ENCODE assay signal across 20 cellular contexts in the genomic region with DNA sequence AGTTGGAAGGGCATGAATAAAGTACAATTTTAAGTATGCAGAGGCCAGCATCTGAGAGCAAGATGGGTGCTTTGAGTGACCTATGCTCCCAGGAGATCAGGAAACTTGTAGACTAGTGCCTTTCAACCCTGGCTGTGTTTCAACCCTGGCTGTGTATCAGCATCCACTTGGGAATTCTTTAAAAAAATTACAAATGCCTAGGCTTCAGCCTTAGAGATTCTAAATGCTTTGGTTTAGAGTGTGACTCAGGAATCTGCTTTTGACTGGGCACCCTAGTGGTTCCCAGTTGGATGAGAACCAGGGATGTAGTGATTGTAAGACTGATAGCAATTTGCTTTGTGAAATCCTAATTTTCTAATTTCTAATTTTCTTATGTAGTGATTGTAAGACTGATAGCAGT.
DNase-seq lines count a peak whose midpoint lies in the region; ATAC-seq and TF ChIP-seq lines count a peak whose summit lies in the region.
"Had no signal": no experiment of that assay in that cellular context is flagged by ENCODE, and none has a peak within 500 bp of the region (broad histone marks: within the 10 kb centered on the region; RNA-seq: fewer than 3 reads in every experiment).

No MANE protein-coding gene starts in this region.

- H3K4me2 ChIP-seq in IMR-90 (ENCODE audit: low read depth, low read length), result no peak overlapping the region
- H3K4me2 ChIP-seq in osteoblast (ENCODE audit: insufficient read depth, low read length), result no peak overlapping the region
- H3K4me2 ChIP-seq: BLaER1 had no signal

- TF ChIP-seq RAD21 in IMR-90 (IDR thresholded peaks at IDR 0.05; ENCODE audit: low read length), result no peak

- no peak overlapping the region for H3K4ac ChIP-seq in IMR-90 (ENCODE audit: low read depth, low read length)

- no peak overlapping the region for H2BK120ac ChIP-seq in IMR-90 (ENCODE audit: low read depth, low read length)

- H4K8ac ChIP-seq in IMR-90 (ENCODE audit: low read depth in 2 of 2, low read length in 2 of 2), result no peak overlapping the region

- H3K56ac ChIP-seq in IMR-90 (ENCODE audit: extremely low read depth, insufficient read depth, low read length), result no peak overlapping the region

- H3K9ac ChIP-seq in IMR-90 (ENCODE audit: low read depth, low read length), result no peak overlapping the region
- H3K9ac ChIP-seq: BLaER1 had no signal

- no peak overlapping the region for H3K4me3 ChIP-seq in A673 (ENCODE audit: low read depth, low read length, poor library complexity, severe bottlenecking)
- no peak overlapping the region for H3K4me3 ChIP-seq in IMR-90 (ENCODE audit: insufficient read depth, low read depth, low read length)
- no peak overlapping the region for H3K4me3 ChIP-seq in cardiac fibroblast (replicated peaks in 1 of 2; ENCODE audit: low read depth in 2 of 2, low read length in 2 of 2)
- H3K4me3 ChIP-seq in osteoblast (ENCODE audit: insufficient read depth, low read length), result no peak overlapping the region
- no peak overlapping the region for H3K4me3 ChIP-seq in brain microvascular endothelial cell (ENCODE audit: low read depth, low read length)
- H3K4me3 ChIP-seq: BLaER1 had no signal

- no peak overlapping the region for H3K14ac ChIP-seq in IMR-90 (replicated peaks; ENCODE audit: low read depth, low read length)

- H3K9me1 ChIP-seq in IMR-90 (ENCODE audit: insufficient read depth, low read length), result peaks cover 4% of the 10 kb centered on the region; the same call in 1 of the 2 replicates

- H4K20me1 ChIP-seq in IMR-90 (ENCODE audit: insufficient read depth, low read length) (no peaks in the 10 kb centered on the region), osteoblast (ENCODE audit: insufficient read depth, low read length) (peaks cover 3% of the 10 kb centered on the region)

- H2BK15ac ChIP-seq in IMR-90 (ENCODE audit: low read depth, low read length), result no peak overlapping the region

- H3K79me2 ChIP-seq in osteoblast (ENCODE audit: insufficient read depth, low read length), result no peaks in the 10 kb centered on the region

- H3K9me3 ChIP-seq in A673 (ENCODE audit: low read depth, low read length, poor library complexity, severe bottlenecking) (no peaks in the 10 kb centered on the region), IMR-90 (ENCODE audit: control insufficient read depth, insufficient read depth, low read length) (peaks cover 4% of the 10 kb centered on the region; the same call in 1 of the 2 replicates), osteoblast (ENCODE audit: low read depth, low read length) (peaks cover 3% of the 10 kb centered on the region)

- intact Hi-C loops in A673 (cut with micrococcal nuclease; ENCODE audit: unreplicated experiment) (no loop called here), IMR-90 (cut with micrococcal nuclease) (no loop called here)

- no peak overlapping the region for H3K23ac ChIP-seq in IMR-90 (ENCODE audit: low read depth, low read length)

- H2AFZ ChIP-seq in IMR-90 (replicated peaks; ENCODE audit: low read length, poor library complexity) (no peak overlapping the region), osteoblast (ENCODE audit: low read length) (no peak overlapping the region)

- in situ Hi-C loops in IMR-90 (cut with MboI; ENCODE audit: low sequenced_read_pairs), result no loop called here
- in situ Hi-C loops in brain microvascular endothelial cell (cut with HindIII; ENCODE audit: low pct_ligation_motif_present, low sequenced_read_pairs), result no loop called here

- DNase-seq in A673 (ENCODE audit: low spot score), result peak; percentile 23
- no peak for DNase-seq in IMR-90
- DNase-seq in cardiac fibroblast (ENCODE audit: low read depth in 2 of 2), result peak; percentile 33 to 37
- DNase-seq in osteoblast (ENCODE audit: insufficient read length, low spot score, missing footprints), result peak; percentile 76
- DNase-seq in HCEC 1CT, result no peak
- no peak for DNase-seq in brain microvascular endothelial cell
- DNase-seq in NCI-H774 (lab: John Stamatoyannopoulos, UW), result no peak
- DNase-seq in activated effector memory CD4-positive, alpha-beta T cell treated with Interleukin-2 at 50 U/mL for 16 hours, result no peak
- DNase-seq: 8988T; CD4-positive, alpha-beta memory T cell; DMS153; GF-D8; GOT3; Karpas-422; MM.1S; NCI-H1105; NCI-H2081; NCI-H446 had no signal

- no peak overlapping the region for H2BK5ac ChIP-seq in IMR-90 (ENCODE audit: low read depth, low read length, poor library complexity, severe bottlenecking)

- no peak overlapping the region for H3K18ac ChIP-seq in IMR-90 (ENCODE audit: low read depth, low read length)

- dilution Hi-C loops in IMR-90 (cut with HindIII; ENCODE audit: low sequenced_read_pairs, unreplicated experiment), result no loop called here

- H4K91ac ChIP-seq in IMR-90 (ENCODE audit: insufficient read depth, low read depth, low read length), result no peak overlapping the region

- no peak overlapping the region for H2AK9ac ChIP-seq in IMR-90 (replicated peaks; ENCODE audit: low read depth, low read length, poor library complexity)

- no peak overlapping the region for H2BK20ac ChIP-seq in IMR-90 (ENCODE audit: low read depth, low read length)

- peak; percentile 35; the same call in 1 of the 2 replicates for ATAC-seq in IMR-90 (ENCODE audit: low read depth)
- ATAC-seq: Panc1 had no signal

- BruUV-seq in A673 (replicated peaks; lab: Mats Ljungman, UMichigan) (no TSS peak), IMR-90 (replicated peaks; lab: Mats Ljungman, UMichigan) (no TSS peak)

- H3K27ac ChIP-seq in A673 (ENCODE audit: low read depth, low read length, poor library complexity, severe bottlenecking) (no peak overlapping the region), IMR-90 (ENCODE audit: insufficient read depth, low read length) (no peak overlapping the region), osteoblast (ENCODE audit: low read depth, low read length) (no peak overlapping the region), brain microvascular endothelial cell (no peak overlapping the region)
- H3K27ac ChIP-seq: BLaER1 had no signal

- CTCF ChIA-PET in A673 (lab: Charles Lee), result no interaction called here
- CTCF ChIA-PET in IMR-90 (lab: Yijun Ruan, JAX), result no interaction called here

- no peaks in the 10 kb centered on the region for H3K36me3 ChIP-seq in A673 (ENCODE audit: insufficient read depth, low read length, poor library complexity, severe bottlenecking)
- no peaks in the 10 kb centered on the region for H3K36me3 ChIP-seq in IMR-90 (ENCODE audit: control insufficient read depth, insufficient read depth, low read length)
- H3K36me3 ChIP-seq in osteoblast (ENCODE audit: insufficient read depth, low read length), result no peaks in the 10 kb centered on the region
- H3K36me3 ChIP-seq in brain microvascular endothelial cell (replicated peaks), result no peaks in the 10 kb centered on the region
- H3K36me3 ChIP-seq: BLaER1 had no signal

- H3K79me1 ChIP-seq in IMR-90 (ENCODE audit: low read depth in 1 of 2, low read length in 2 of 2), result no peaks in the 10 kb centered on the region

- no peak for TF ChIP-seq CTCF in A673 (conservative IDR thresholded peaks at IDR 0.05; ENCODE audit: low read depth, low read length)
- TF ChIP-seq CTCF in IMR-90 (conservative IDR thresholded peaks at IDR 0.05; ENCODE audit: low read depth, low read length), result no peak
- no peak for TF ChIP-seq CTCF in cardiac fibroblast (IDR thresholded peaks at IDR 0.05; ENCODE audit: low read depth, low read length)
- TF ChIP-seq CTCF in osteoblast (IDR thresholded peaks at IDR 0.05; ENCODE audit: extremely low read depth, low read depth, low read length), result no peak
- TF ChIP-seq CTCF in brain microvascular endothelial cell (IDR thresholded peaks at IDR 0.05; ENCODE audit: low read depth, low read length, missing control alignments), result no peak

- no peak overlapping the region for H4K5ac ChIP-seq in IMR-90 (ENCODE audit: low read depth, low read length)

- no peaks in the 10 kb centered on the region for H3K27me3 ChIP-seq in A673 (replicated peaks; ENCODE audit: insufficient read depth, low read depth, low read length, poor library complexity)
- no peaks in the 10 kb centered on the region for H3K27me3 ChIP-seq in IMR-90 (ENCODE audit: control insufficient read depth, insufficient read depth, low read length)
- H3K27me3 ChIP-seq in osteoblast (ENCODE audit: insufficient read depth, low read length), result no peaks in the 10 kb centered on the region
- H3K27me3 ChIP-seq in brain microvascular endothelial cell (replicated peaks), result no peaks in the 10 kb centered on the region

- no peak for TF ChIP-seq POLR2A in IMR-90 (IDR thresholded peaks at IDR 0.05; ENCODE audit: low read depth, low read length)

- H3K4me1 ChIP-seq in A673 (ENCODE audit: insufficient read depth, low read length, poor library complexity, severe bottlenecking) (no peaks in the 10 kb centered on the region), IMR-90 (ENCODE audit: control insufficient read depth, insufficient read depth, low read length) (0 out of 2 replicates have a peak, but pooled peaks cover 2% of the 10 kb centered on the region), osteoblast (ENCODE audit: insufficient read depth, low read length) (peaks cover 4% of the 10 kb centered on the region)
- H3K4me1 ChIP-seq: BLaER1 had no signal

- POLR2A ChIA-PET in A673 (lab: Charles Lee; ENCODE audit: low non-redundant PET), result no interaction called here
- POLR2A ChIA-PET in IMR-90 (lab: Charles Lee; ENCODE audit: unreplicated experiment), result interaction anchor here (0.6 kb wide), 1 partner anchor 30 kb away, joined by 4 read pairs; no protein-coding TSS in a partner anchor

- no peak overlapping the region for H2AK5ac ChIP-seq in IMR-90 (ENCODE audit: low read depth, low read length)

TF ChIP-seq in IMR-90, 13 proteins besides CTCF, POLR2A, EP300 and RAD21 (continues in another document):
- TF ChIP-seq CHD1 (IDR thresholded peaks at IDR 0.05; ENCODE audit: low read depth, low read length), result no peak
- no peak for TF ChIP-seq FOS (IDR thresholded peaks at IDR 0.05; ENCODE audit: low read depth, low read length)
- TF ChIP-seq SMC3 (IDR thresholded peaks at IDR 0.05; ENCODE audit: low read depth, low read length), result no peak
- TF ChIP-seq MAFK (IDR thresholded peaks at IDR 0.05; ENCODE audit: low read depth, low read length), result no peak
- no peak for TF ChIP-seq BHLHE40 (IDR thresholded peaks at IDR 0.05; ENCODE audit: low read depth, low read length)
- TF ChIP-seq MAZ (IDR thresholded peaks at IDR 0.05; ENCODE audit: borderline replicate concordance, low read depth, low read length), result no peak
- TF ChIP-seq RFX5 (IDR thresholded peaks at IDR 0.05; ENCODE audit: low read depth, low read length), result no peak
- no peak for TF ChIP-seq NFE2L2 (IDR thresholded peaks at IDR 0.05; ENCODE audit: low read depth, low read length)
- TF ChIP-seq, protein P1, sequence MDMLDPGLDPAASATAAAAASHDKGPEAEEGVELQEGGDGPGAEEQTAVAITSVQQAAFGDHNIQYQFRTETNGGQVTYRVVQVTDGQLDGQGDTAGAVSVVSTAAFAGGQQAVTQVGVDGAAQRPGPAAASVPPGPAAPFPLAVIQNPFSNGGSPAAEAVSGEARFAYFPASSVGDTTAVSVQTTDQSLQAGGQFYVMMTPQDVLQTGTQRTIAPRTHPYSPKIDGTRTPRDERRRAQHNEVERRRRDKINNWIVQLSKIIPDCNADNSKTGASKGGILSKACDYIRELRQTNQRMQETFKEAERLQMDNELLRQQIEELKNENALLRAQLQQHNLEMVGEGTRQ (IDR thresholded peaks at IDR 0.05; ENCODE audit: low read depth, low read length), result no peak
- no peak for TF ChIP-seq MXI1 (IDR thresholded peaks at IDR 0.05; ENCODE audit: borderline replicate concordance, low read depth, low read length)

Comparison
In these comparisons a context has a peak if more than half of its experiments do, and no peak if none do; other contexts are left out.
1. DNase-seq: peak in A673 (single experiment), cardiac fibroblast (2 of 2) and osteoblast (single experiment); none in IMR-90 (single experiment), HCEC 1CT (single experiment), brain microvascular endothelial cell (single experiment), NCI-H774 (single experiment) and activated effector memory CD4-positive, alpha-beta T cell treated with Interleukin-2 at 50 U/mL for 16 hours (single experiment).